In the genomic region with DNA sequence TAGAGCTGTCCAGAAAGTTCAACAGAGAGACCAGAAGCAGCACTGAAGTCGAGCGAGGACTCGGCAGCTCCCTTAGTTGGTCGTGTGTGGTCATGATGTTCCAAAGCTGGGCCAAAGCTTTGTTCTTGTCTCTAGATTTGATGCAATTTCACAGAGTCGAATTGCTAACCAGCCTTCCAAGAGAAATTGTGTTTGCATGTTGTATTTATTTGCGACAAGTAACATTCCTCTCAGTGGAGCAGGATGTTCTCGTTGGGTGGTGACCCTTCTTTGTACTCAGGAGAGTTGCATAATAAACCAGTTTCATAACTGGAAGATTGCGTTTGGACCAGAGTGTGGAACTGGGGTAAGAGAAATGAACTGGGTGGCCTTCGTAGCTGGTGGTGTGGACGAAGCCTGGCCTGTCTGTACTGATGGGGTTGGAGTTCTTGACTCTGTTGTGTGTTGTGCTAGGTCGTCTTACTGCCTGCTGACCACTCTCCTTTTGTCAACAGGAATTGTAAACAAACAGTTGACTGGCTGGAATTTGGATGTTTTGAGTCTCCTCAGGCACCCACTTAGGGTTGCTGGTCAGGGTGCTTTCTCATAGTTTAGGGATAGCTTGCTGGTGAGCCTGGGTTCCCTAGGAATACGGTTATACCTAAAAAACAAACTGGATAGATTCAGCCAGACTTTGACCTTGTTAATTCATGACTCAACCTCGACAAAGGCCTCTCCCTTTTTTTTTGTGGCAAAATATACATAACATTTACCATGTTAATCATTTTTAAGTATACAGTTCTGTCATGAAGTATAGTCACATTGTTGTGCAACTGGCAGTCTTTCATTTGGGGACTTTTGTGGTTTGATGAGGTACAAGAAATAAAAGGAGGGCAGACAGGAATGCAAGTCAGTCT, we compare ENCODE assay signal across 11 cellular contexts. TPM values are rescaled to one million over a fixed set of nuclear protein-coding genes. Genes with fewer than 3 reads are reported as not detected.
A peak's percentile ranks its signal among the peaks of the same experiment; 100 is the strongest.
DNase-seq lines count a peak whose midpoint lies in the region; ATAC-seq and TF ChIP-seq lines count a peak whose summit lies in the region.
"Had no signal": no experiment of that assay in that cellular context is flagged by ENCODE, and none has a peak within 500 bp of the region (broad histone marks: within the 10 kb centered on the region; RNA-seq: fewer than 3 reads in every experiment).

No MANE protein-coding gene starts in this region.

- H3K4me3 ChIP-seq in RWPE2 (ENCODE audit: severe bottlenecking) (no peak overlapping the region), fibroblast of villous mesenchyme (ENCODE audit: low read depth, low read length) (no peak overlapping the region), ascending aorta (no peak overlapping the region)

- no peaks in the 10 kb centered on the region for H3K9me3 Mint-ChIP-seq in activated T-helper 17 cell treated with anti-CD3 and anti-CD28 coated beads, Interleukin-2, amount 50 U/mL, for 72 hours

- no peak for TF ChIP-seq CTCF in RWPE2 (IDR thresholded peaks at IDR 0.05; ENCODE audit: poor library complexity, severe bottlenecking)
- TF ChIP-seq CTCF in fibroblast of villous mesenchyme (IDR thresholded peaks at IDR 0.05; ENCODE audit: insufficient read depth, low read depth, low read length), result no peak
- TF ChIP-seq CTCF in ascending aorta (IDR thresholded peaks at IDR 0.05), result no peak

- intact Hi-C loops in sciatic nerve (cut with DNase I), result no loop called here
- intact Hi-C loops in ascending aorta (cut with DNase I), result loop anchor here (10.0 kb wide), 1 partner anchor 1123 kb away; no protein-coding TSS in a partner anchor

- no peaks in the 10 kb centered on the region for H3K27me3 ChIP-seq in RWPE2 (ENCODE audit: insufficient read depth, poor library complexity, severe bottlenecking)
- no peaks in the 10 kb centered on the region for H3K27me3 ChIP-seq in ascending aorta

- H3K4me1 ChIP-seq in RWPE2 (ENCODE audit: insufficient read depth, poor library complexity, severe bottlenecking) (peaks cover 19% of the 10 kb centered on the region), ascending aorta (no peaks in the 10 kb centered on the region)

- ATAC-seq in RWPE2 (ENCODE audit: low read depth) (peak; percentile 19; the same call in 2 of the 3 replicates), sciatic nerve (peak; percentile 93), HG03521 (IDR thresholded peaks at IDR 0.05; ENCODE audit: unreplicated experiment) (no peak)
- ATAC-seq in activated T-helper 17 cell treated with anti-CD3 and anti-CD28 coated beads, Interleukin-2, amount 50 U/mL, for 72 hours (replicated peaks), result no peak

- no peaks in the 10 kb centered on the region for H3K9me3 ChIP-seq in RWPE2 (ENCODE audit: severe bottlenecking)
- H3K9me3 ChIP-seq in ascending aorta, result no peaks in the 10 kb centered on the region

- peak overlapping the region; percentile 22 for H3K27ac ChIP-seq in RWPE2 (ENCODE audit: poor library complexity, severe bottlenecking)
- peak overlapping the region in 1 of 2 donors; percentile 24 for H3K27ac ChIP-seq in ascending aorta

- H3K36me3 Mint-ChIP-seq in activated T-helper 17 cell treated with anti-CD3 and anti-CD28 coated beads, Interleukin-2, amount 50 U/mL, for 72 hours (ENCODE audit: low read depth), result peaks cover 29% of the 10 kb centered on the region

- H3K36me3 ChIP-seq in RWPE2 (ENCODE audit: low read depth) (peaks cover 24% of the 10 kb centered on the region), ascending aorta (peaks cover 2 to 18% of the 10 kb centered on the region in 2 donors)

- H3K4me3 Mint-ChIP-seq in activated T-helper 17 cell treated with anti-CD3 and anti-CD28 coated beads, Interleukin-2, amount 50 U/mL, for 72 hours, result no peak overlapping the region
- H3K4me3 Mint-ChIP-seq: activated naive CD8-positive, alpha-beta T cell treated with anti-CD3 and anti-CD28 coated beads, Interleukin-2, amount 10 ng/mL, durations not matched to agents 7 days and 5 days had no signal

- H3K27me3 Mint-ChIP-seq in activated T-helper 17 cell treated with anti-CD3 and anti-CD28 coated beads, Interleukin-2, amount 50 U/mL, for 72 hours, result no peaks in the 10 kb centered on the region
- H3K27me3 Mint-ChIP-seq: activated naive CD8-positive, alpha-beta T cell treated with anti-CD3 and anti-CD28 coated beads, Interleukin-2, amount 10 ng/mL, durations not matched to agents 7 days and 5 days had no signal

- peaks cover 6% of the 10 kb centered on the region for H3K4me1 Mint-ChIP-seq in activated T-helper 17 cell treated with anti-CD3 and anti-CD28 coated beads, Interleukin-2, amount 50 U/mL, for 72 hours

- no peak overlapping the region for H3K27ac Mint-ChIP-seq in activated T-helper 17 cell treated with anti-CD3 and anti-CD28 coated beads, Interleukin-2, amount 50 U/mL, for 72 hours
- H3K27ac Mint-ChIP-seq: activated naive CD8-positive, alpha-beta T cell treated with anti-CD3 and anti-CD28 coated beads, Interleukin-2, amount 10 ng/mL, durations not matched to agents 7 days and 5 days had no signal

- DNase-seq in EH (ENCODE audit: low read depth) (peak; percentile 42), RWPE2 (ENCODE audit: low spot score) (no peak), fibroblast of villous mesenchyme (ENCODE audit: low read depth) (peak; percentile 91), sciatic nerve (ENCODE audit: low spot score) (no peak), ascending aorta (ENCODE audit: low spot score in 2 of 2) (no peak), HPDE6-E6E7 (ENCODE audit: extremely low spot score) (no peak)
- DNase-seq: activated naive CD8-positive, alpha-beta T cell treated with anti-CD3 and anti-CD28 coated beads, Interleukin-2, amount 10 ng/mL, durations not matched to agents 7 days and 5 days; NCI-H2029 had no signal

RNA-seq across cellular contexts. Expression of gene TOGARAM2, which starts 28.9 kb away (rescaled TPM):
- total RNA-seq in fibroblast of villous mesenchyme (under 0.01 and 0.43 TPM in 2 replicates), sciatic nerve (5.3 TPM), ascending aorta (not detected)
- 1 to 10 TPM; 3.0 to 4.3 TPM for total RNA-seq in activated T-helper 17 cell treated with anti-CD3 and anti-CD28 coated beads, Interleukin-2, amount 50 U/mL, for 72 hours
- total RNA-seq: pulmonary artery endothelial cell had no signal

RNA-seq across cellular contexts. Expression of gene WDR43, which starts 57.7 kb away (rescaled TPM):
- total RNA-seq in fibroblast of villous mesenchyme (61.5 and 131 TPM in 2 replicates), sciatic nerve (47.9 TPM), ascending aorta (21.5 TPM)
- 100 to 1,000 TPM in 1 of 2 donors, 10 to 100 TPM in 1; 63.7 to 146 TPM for total RNA-seq in activated T-helper 17 cell treated with anti-CD3 and anti-CD28 coated beads, Interleukin-2, amount 50 U/mL, for 72 hours

Comparison
In these comparisons a context has a peak if more than half of its experiments do, and no peak if none do; other contexts are left out.
1. DNase-seq: peak in EH (single experiment) and fibroblast of villous mesenchyme (single experiment); none in RWPE2 (single experiment), sciatic nerve (single experiment), ascending aorta (0 of 2) and HPDE6-E6E7 (single experiment).
2. ATAC-seq: peak in RWPE2 (single experiment) and sciatic nerve (single experiment); none in activated T-helper 17 cell treated with anti-CD3 and anti-CD28 coated beads, Interleukin-2, amount 50 U/mL, for 72 hours (single experiment) and HG03521 (single experiment).